In genomic region chr2:106232633-106233032, GRCh38 we compare ENCODE assay signal across 17 cellular contexts.
"Had no signal": no experiment of that assay in that cellular context is flagged by ENCODE, and none has a peak within 500 bp of the region (broad histone marks: within the 10 kb centered on the region; RNA-seq: fewer than 3 reads in every experiment).

No MANE protein-coding gene starts in this region.

- ATAC-seq: activated CD8-positive, alpha-beta T cell treated with anti-CD3 and anti-CD28 coated beads, Interleukin-2, amount 10 ng/mL, durations not matched to agents 7 days and 5 days; activated naive CD4-positive, alpha-beta T cell treated with anti-CD3 and anti-CD28 coated beads, Interleukin-2, amount 50 U/mL, for 72 hours; foreskin keratinocyte; natural killer cell treated with Interleukin-12 subunit alpha and Interleukin-12 subunit beta and Interleukin-15 and Interleukin-18, amount 100 ng/mL, for 72 hours; sciatic nerve; stimulated activated effector memory CD8-positive, alpha-beta T cell treated with anti-CD3 and anti-CD28 coated beads, Interleukin-12 subunit alpha, Interleukin-12 subunit beta, amount 100 ng/mL, for 72 hours had no signal

- H3K27me3 ChIP-seq: foreskin keratinocyte, vagina had no signal

- H3K36me3 ChIP-seq: vagina had no signal

- FAIRE-seq: endothelial cell of umbilical vein had no signal

- H3K4me1 ChIP-seq: foreskin keratinocyte, vagina had no signal

- H3K27ac ChIP-seq: foreskin keratinocyte, vagina had no signal

- H3K4me3 ChIP-seq: vagina had no signal

- DNase-seq: activated CD4-positive, alpha-beta T cell treated with anti-CD3 and anti-CD28 coated beads, Interleukin-2, amount 10 ng/mL, durations not matched to agents 24 days and 14 days; activated CD4-positive, CD25-positive, alpha-beta regulatory T cell; activated CD8-positive, alpha-beta memory T cell treated with anti-CD3 and anti-CD28 coated beads, Interleukin-2, amount 50 U/mL, for 4 hours; activated CD8-positive, alpha-beta T cell treated with anti-CD3 and anti-CD28 coated beads, Interleukin-2, amount 10 ng/mL, durations not matched to agents 7 days and 5 days; activated effector memory CD4-positive, alpha-beta T cell treated with anti-CD3 and anti-CD28 coated beads, Interleukin-2, amount 50 U/mL, for 16 hours; activated T-cell treated with anti-CD3 and anti-CD28 coated beads, Interleukin-2, amount 50 U/mL, for 48 hours; cortex of kidney; effector CD8-positive, alpha-beta T cell; foreskin keratinocyte; occipital lobe; SW 1271 had no signal
